ENCODE assay signal across 12 cellular contexts in genomic region chr5:95878417-95879323, GRCh38. TPM values are rescaled to one million over a fixed set of nuclear protein-coding genes. Genes with fewer than 3 reads are reported as not detected.
DNase-seq lines count a peak whose midpoint lies in the region; ATAC-seq and TF ChIP-seq lines count a peak whose summit lies in the region.
"Had no signal": no experiment of that assay in that cellular context is flagged by ENCODE, and none has a peak within 500 bp of the region (broad histone marks: within the 10 kb centered on the region; RNA-seq: fewer than 3 reads in every experiment).

No MANE protein-coding gene starts in this region.

- no peaks in the 10 kb centered on the region for H3K9me2 ChIP-seq in PC-3 (replicated peaks; ENCODE audit: low read length)

- 60% methylated on average over 8 of the region's 8 CpGs for WGBS in liver

- H3K27ac ChIP-seq in PC-3 (ENCODE audit: low read length) (no peak overlapping the region), liver (ENCODE audit: low read depth in 1 of 2, low read length in 2 of 2) (peak overlapping the region; percentile 73 to 77)

- no peak for TF ChIP-seq CTCF in PC-3 (conservative IDR thresholded peaks at IDR 0.05; ENCODE audit: low read depth, low read length)
- TF ChIP-seq CTCF in liver (IDR thresholded peaks at IDR 0.05; ENCODE audit: low read depth, low read length, missing input control) = no peak

- ATAC-seq in GM21529 (IDR thresholded peaks at IDR 0.05; ENCODE audit: unreplicated experiment) = peak; percentile 48
- peak; percentile 44 for ATAC-seq in PC-3
- ATAC-seq in HG02623 (IDR thresholded peaks at IDR 0.05; ENCODE audit: unreplicated experiment) = no peak
- ATAC-seq: activated naive CD4-positive, alpha-beta T cell treated with anti-CD3 and anti-CD28 coated beads, Interleukin-2, amount 50 U/mL, for 72 hours; CD8-positive, alpha-beta T cell had no signal

- POLR2A ChIA-PET in PC-3 (lab: Charles Lee; ENCODE audit: unreplicated experiment) = no interaction called here

- peak in 1 of 2 donors; percentile 41 for TF ChIP-seq RAD21 in liver (IDR thresholded peaks at IDR 0.05)

- H3K4me3 ChIP-seq in PC-3 (ENCODE audit: low read length) (no peak overlapping the region), liver (ENCODE audit: low read depth in 1 of 3, low read length in 3 of 3) (no peak overlapping the region)
- H3K4me3 ChIP-seq: HAP-1 had no signal

- H3K4me2 ChIP-seq in PC-3 (ENCODE audit: low read length) = no peak overlapping the region

- no peak overlapping the region for H2AFZ ChIP-seq in PC-3 (ENCODE audit: low read length)

- BruUV-seq in PC-3 (replicated peaks; lab: Mats Ljungman, UMichigan) = no TSS peak

- H3K9ac ChIP-seq in PC-3 (ENCODE audit: low read length) (no peak overlapping the region), liver (ENCODE audit: low read depth in 1 of 2, low read length in 2 of 2) (peak overlapping the region in 1 of 2 donors; percentile 51)

- intact Hi-C loops in PC-3 (cut with micrococcal nuclease) = no loop called here

- H3K36me3 ChIP-seq in PC-3 (ENCODE audit: low read depth, low read length) (no peaks in the 10 kb centered on the region), liver (ENCODE audit: control insufficient read depth in 4 of 4, insufficient read depth in 3 of 4, low read depth in 1 of 4, low read length in 3 of 4) (no peaks in the 10 kb centered on the region)
- H3K36me3 ChIP-seq: HAP-1 had no signal

- H3F3A ChIP-seq in PC-3 (ENCODE audit: low read length, unreplicated experiment) = no peaks in the 10 kb centered on the region

- peak; percentile 36 for DNase-seq in DMS 273 treated with DMSO at 0.1 percent for 48 hours (lab: John Stamatoyannopoulos, UW)
- no peak for DNase-seq in PC-3
- no peak for DNase-seq in NCI-H774 (lab: John Stamatoyannopoulos, UW)
- DNase-seq in putamen (ENCODE audit: low spot score) = no peak
- DNase-seq: CD8-positive, alpha-beta T cell; Karpas-422; substantia nigra had no signal

- no peaks in the 10 kb centered on the region for H3K79me2 ChIP-seq in PC-3 (ENCODE audit: low read length)

- CTCF ChIA-PET in PC-3 (lab: Charles Lee) = no interaction called here

- peaks cover 7% of the 10 kb centered on the region for H3K4me1 ChIP-seq in PC-3 (ENCODE audit: insufficient read depth, low read length)
- H3K4me1 ChIP-seq in liver (ENCODE audit: control insufficient read depth in 4 of 4, insufficient read depth in 4 of 4, low read length in 3 of 4) = peaks cover 15 to 47% (median 24%) of the 10 kb centered on the region in 4 donors
- H3K4me1 ChIP-seq: HAP-1 had no signal

- H3K27me3 ChIP-seq in PC-3 (ENCODE audit: low read length) (no peaks in the 10 kb centered on the region), liver (ENCODE audit: control insufficient read depth in 4 of 4, insufficient read depth in 4 of 4, low read length in 3 of 4) (no peaks in the 10 kb centered on the region)

- H4K20me1 ChIP-seq in PC-3 (ENCODE audit: low read length) = no peaks in the 10 kb centered on the region

- H3K9me3 ChIP-seq in PC-3 (ENCODE audit: low read length) (no peaks in the 10 kb centered on the region), liver (ENCODE audit: control insufficient read depth in 4 of 4, low read length in 3 of 4) (no peaks in the 10 kb centered on the region)

TF ChIP-seq in liver, 16 proteins besides CTCF, POLR2A, EP300 and RAD21:
- TF ChIP-seq, protein P1, sequence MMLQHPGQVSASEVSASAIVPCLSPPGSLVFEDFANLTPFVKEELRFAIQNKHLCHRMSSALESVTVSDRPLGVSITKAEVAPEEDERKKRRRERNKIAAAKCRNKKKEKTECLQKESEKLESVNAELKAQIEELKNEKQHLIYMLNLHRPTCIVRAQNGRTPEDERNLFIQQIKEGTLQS (IDR thresholded peaks at IDR 0.05) = no peak
- TF ChIP-seq ZBTB33 (IDR thresholded peaks at IDR 0.05) (peak; percentile 21), SP1 (IDR thresholded peaks at IDR 0.05) (peak; percentile 77), GABPA (IDR thresholded peaks at IDR 0.05 in 1 of 2, conservative IDR thresholded peaks at IDR 0.05 in 1 of 2) (no peak), HNF4G (IDR thresholded peaks at IDR 0.05) (no peak), YY1 (IDR thresholded peaks at IDR 0.05) (peak; percentile 93), EGR1 (IDR thresholded peaks at IDR 0.05; ENCODE audit: low read depth in 2 of 2) (no peak), HNF4A (conservative IDR thresholded peaks at IDR 0.05) (peak; percentile 82 to 91), FOXA2 (IDR thresholded peaks at IDR 0.05) (peak; percentile 89), FOXA1 (IDR thresholded peaks at IDR 0.05) (peak; percentile 59), NR2F2 (IDR thresholded peaks at IDR 0.05) (no peak), TAF1 (conservative IDR thresholded peaks at IDR 0.05) (no peak), JUND (IDR thresholded peaks at IDR 0.05) (no peak), RXRA (IDR thresholded peaks at IDR 0.05) (peak in 1 of 2 donors; percentile 66), MAX (IDR thresholded peaks at IDR 0.05) (no peak)
- TF ChIP-seq, protein P2, sequence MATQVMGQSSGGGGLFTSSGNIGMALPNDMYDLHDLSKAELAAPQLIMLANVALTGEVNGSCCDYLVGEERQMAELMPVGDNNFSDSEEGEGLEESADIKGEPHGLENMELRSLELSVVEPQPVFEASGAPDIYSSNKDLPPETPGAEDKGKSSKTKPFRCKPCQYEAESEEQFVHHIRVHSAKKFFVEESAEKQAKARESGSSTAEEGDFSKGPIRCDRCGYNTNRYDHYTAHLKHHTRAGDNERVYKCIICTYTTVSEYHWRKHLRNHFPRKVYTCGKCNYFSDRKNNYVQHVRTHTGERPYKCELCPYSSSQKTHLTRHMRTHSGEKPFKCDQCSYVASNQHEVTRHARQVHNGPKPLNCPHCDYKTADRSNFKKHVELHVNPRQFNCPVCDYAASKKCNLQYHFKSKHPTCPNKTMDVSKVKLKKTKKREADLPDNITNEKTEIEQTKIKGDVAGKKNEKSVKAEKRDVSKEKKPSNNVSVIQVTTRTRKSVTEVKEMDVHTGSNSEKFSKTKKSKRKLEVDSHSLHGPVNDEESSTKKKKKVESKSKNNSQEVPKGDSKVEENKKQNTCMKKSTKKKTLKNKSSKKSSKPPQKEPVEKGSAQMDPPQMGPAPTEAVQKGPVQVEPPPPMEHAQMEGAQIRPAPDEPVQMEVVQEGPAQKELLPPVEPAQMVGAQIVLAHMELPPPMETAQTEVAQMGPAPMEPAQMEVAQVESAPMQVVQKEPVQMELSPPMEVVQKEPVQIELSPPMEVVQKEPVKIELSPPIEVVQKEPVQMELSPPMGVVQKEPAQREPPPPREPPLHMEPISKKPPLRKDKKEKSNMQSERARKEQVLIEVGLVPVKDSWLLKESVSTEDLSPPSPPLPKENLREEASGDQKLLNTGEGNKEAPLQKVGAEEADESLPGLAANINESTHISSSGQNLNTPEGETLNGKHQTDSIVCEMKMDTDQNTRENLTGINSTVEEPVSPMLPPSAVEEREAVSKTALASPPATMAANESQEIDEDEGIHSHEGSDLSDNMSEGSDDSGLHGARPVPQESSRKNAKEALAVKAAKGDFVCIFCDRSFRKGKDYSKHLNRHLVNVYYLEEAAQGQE (IDR thresholded peaks at IDR 0.05) = peak; percentile 68

RNA-seq across cellular contexts. Expression of gene GLRX, which starts 56.1 kb away (rescaled TPM):
- total RNA-seq in PC-3 (2014; rRNA removed) (24.6 and 27.4 TPM in 2 replicates), liver (10 to 100 TPM; 48.2 to 61.8 TPM)
- 100 to 1,000 TPM; 152 to 187 TPM for polyA plus RNA-seq in liver
